In genomic region chr2:170030040-170030439, GRCh38 we compare ENCODE assay signal across 19 cellular contexts.
"Had no signal": no experiment of that assay in that cellular context is flagged by ENCODE, and none has a peak within 500 bp of the region (broad histone marks: within the 10 kb centered on the region; RNA-seq: fewer than 3 reads in every experiment).

No MANE protein-coding gene starts in this region.

- H3K4me1 ChIP-seq: heart right ventricle, psoas muscle, sigmoid colon had no signal

- H3K27ac Mint-ChIP-seq: activated CD4-positive, alpha-beta T cell treated with anti-CD3 and anti-CD28 coated beads, Interleukin-2, amount 10 ng/mL, durations not matched to agents 7 days and 5 days; activated naive CD8-positive, alpha-beta T cell treated with anti-CD3 and anti-CD28 coated beads for 36 hours; activated T-cell treated with anti-CD3 and anti-CD28 coated beads, Interleukin-2, amount 50 U/mL, for 72 hours; brain; dendritic cell treated with granulocyte-macrophage colony-stimulating factor and Interleukin-4, amounts not matched to agents 40 ng/mL and 50 ng/mL, for 4 days; stimulated activated effector memory CD8-positive, alpha-beta T cell treated with anti-CD3 and anti-CD28 coated beads, Interleukin-12 subunit alpha, Interleukin-12 subunit beta, amount 100 ng/mL, for 72 hours had no signal

- H3K27me3 ChIP-seq: gastrocnemius medialis, heart right ventricle, sigmoid colon, spleen had no signal

- H3K9me3 Mint-ChIP-seq: activated CD4-positive, alpha-beta T cell treated with anti-CD3 and anti-CD28 coated beads, Interleukin-2, amount 10 ng/mL, durations not matched to agents 7 days and 5 days; activated T-cell treated with anti-CD3 and anti-CD28 coated beads, Interleukin-2, amount 50 U/mL, for 72 hours; dendritic cell treated with granulocyte-macrophage colony-stimulating factor and Interleukin-4, amounts not matched to agents 40 ng/mL and 50 ng/mL, for 4 days had no signal

- ATAC-seq: activated T-cell treated with anti-CD3 and anti-CD28 coated beads, Interleukin-2, amount 50 U/mL, for 72 hours; gastrocnemius medialis; heart right ventricle; left colon; psoas muscle; stimulated activated effector memory CD8-positive, alpha-beta T cell treated with anti-CD3 and anti-CD28 coated beads, Interleukin-12 subunit alpha, Interleukin-12 subunit beta, amount 100 ng/mL, for 72 hours had no signal

- H3K4me3 ChIP-seq: gastrocnemius medialis, heart right ventricle, psoas muscle, sigmoid colon, spleen had no signal

- H3K27ac ChIP-seq: gastrocnemius medialis, heart right ventricle, psoas muscle, sigmoid colon had no signal

- H3K9me3 ChIP-seq: gastrocnemius medialis, psoas muscle, sigmoid colon had no signal

- DNase-seq: activated CD4-positive, alpha-beta T cell treated with anti-CD3 and anti-CD28 coated beads, Interleukin-2, amount 10 ng/mL, durations not matched to agents 7 days and 5 days; activated CD8-positive, alpha-beta memory T cell treated with anti-CD3 and anti-CD28 coated beads, Interleukin-2, amount 50 U/mL, for 48 hours; activated gamma-delta T cell; activated naive CD8-positive, alpha-beta T cell treated with anti-CD3 and anti-CD28 coated beads for 36 hours; activated T-cell treated with anti-CD3 and anti-CD28 coated beads, Interleukin-2, amount 50 U/mL, for 72 hours; effector memory CD4-positive, alpha-beta T cell; gastrocnemius medialis; heart right ventricle; left colon; mammary epithelial cell; psoas muscle; sigmoid colon; spleen; stimulated activated CD4-positive, alpha-beta T cell treated with anti-CD3 and anti-CD28 coated beads, Interleukin-2, amount 100 ng/mL, for 24 hours; T-helper 2 cell had no signal

- H3K4me1 Mint-ChIP-seq: activated CD4-positive, alpha-beta T cell treated with anti-CD3 and anti-CD28 coated beads, Interleukin-2, amount 10 ng/mL, durations not matched to agents 7 days and 5 days; activated naive CD8-positive, alpha-beta T cell treated with anti-CD3 and anti-CD28 coated beads for 36 hours; brain; neural crest cell; stimulated activated effector memory CD8-positive, alpha-beta T cell treated with anti-CD3 and anti-CD28 coated beads, Interleukin-12 subunit alpha, Interleukin-12 subunit beta, amount 100 ng/mL, for 72 hours had no signal

- H3K27me3 Mint-ChIP-seq: activated CD4-positive, alpha-beta T cell treated with anti-CD3 and anti-CD28 coated beads, Interleukin-2, amount 10 ng/mL, durations not matched to agents 7 days and 5 days; activated naive CD8-positive, alpha-beta T cell treated with anti-CD3 and anti-CD28 coated beads for 36 hours; brain; dendritic cell treated with granulocyte-macrophage colony-stimulating factor and Interleukin-4, amounts not matched to agents 40 ng/mL and 50 ng/mL, for 4 days had no signal

- H3K4me3 Mint-ChIP-seq: activated CD4-positive, alpha-beta T cell treated with anti-CD3 and anti-CD28 coated beads, Interleukin-2, amount 10 ng/mL, durations not matched to agents 7 days and 5 days; activated naive CD8-positive, alpha-beta T cell treated with anti-CD3 and anti-CD28 coated beads for 36 hours; activated T-cell treated with anti-CD3 and anti-CD28 coated beads, Interleukin-2, amount 50 U/mL, for 72 hours; brain; dendritic cell treated with granulocyte-macrophage colony-stimulating factor and Interleukin-4, amounts not matched to agents 40 ng/mL and 50 ng/mL, for 4 days; neural crest cell; stimulated activated effector memory CD8-positive, alpha-beta T cell treated with anti-CD3 and anti-CD28 coated beads, Interleukin-12 subunit alpha, Interleukin-12 subunit beta, amount 100 ng/mL, for 72 hours had no signal
